8 cellular contexts compared by ENCODE assay signal in genomic region chr10:100999742-101000601, GRCh38. TPM values are rescaled to one million over a fixed set of nuclear protein-coding genes. Genes with fewer than 3 reads are reported as not detected.
DNase-seq lines count a peak whose midpoint lies in the region; ATAC-seq, FAIRE-seq and TF ChIP-seq lines count a peak whose summit lies in the region.

TSS of gene LZTS2 (plus strand) at chr10:100999808. CDS start at chr10:101002539, 2,731 bp downstream.

- H3K27me3 Mint-ChIP-seq in neural progenitor cell (ENCODE audit: insufficient read depth, low read depth) = peaks cover 10% of the 10 kb centered on the region

- no peaks in the 10 kb centered on the region for H4K20me1 ChIP-seq in GM23248 (ENCODE audit: insufficient read depth)
- H4K20me1 ChIP-seq in neural progenitor cell (ENCODE audit: low read depth) = peaks cover 26% of the 10 kb centered on the region

- H2AFZ ChIP-seq in GM23248 (peak within 1 kb of the TSS; percentile 81), neural progenitor cell (replicated peaks) (peak within 1 kb of the TSS; percentile 64)

- TF ChIP-seq CTCF in WI38 (IDR thresholded peaks at IDR 0.05; ENCODE audit: low read depth, low read length) = no peak
- TF ChIP-seq CTCF in neural progenitor cell (IDR thresholded peaks at IDR 0.05) = no peak

- H3K27me3 ChIP-seq in GM23248 (replicated peaks; ENCODE audit: insufficient read depth) (no peaks in the 10 kb centered on the region), neural progenitor cell (no peaks in the 10 kb centered on the region)

- peaks cover 22% of the 10 kb centered on the region for H3K4me1 ChIP-seq in GM23248 (ENCODE audit: insufficient read depth)
- H3K4me1 ChIP-seq in neural progenitor cell = peaks cover 13% of the 10 kb centered on the region

- no peaks in the 10 kb centered on the region for H3K9me3 Mint-ChIP-seq in neural progenitor cell

- peaks cover 10% of the 10 kb centered on the region for H3K36me3 ChIP-seq in GM23248 (ENCODE audit: low read depth)
- H3K36me3 ChIP-seq in neural progenitor cell = no peaks in the 10 kb centered on the region

- H3K36me3 Mint-ChIP-seq in neural progenitor cell = peaks cover 7% of the 10 kb centered on the region

- H3K9me2 ChIP-seq in GM23248 (ENCODE audit: insufficient read depth) = no peaks in the 10 kb centered on the region

- H3F3A ChIP-seq in GM23248 (ENCODE audit: insufficient read depth) (peaks cover 23% of the 10 kb centered on the region), neural progenitor cell (ENCODE audit: low read depth) (peaks cover 40% of the 10 kb centered on the region)

- H3K9ac ChIP-seq in GM23248 (peak within 1 kb of the TSS; percentile 100), neural progenitor cell (peak within 1 kb of the TSS; percentile 79)

- H3K4me2 ChIP-seq in GM23248 (ENCODE audit: unreplicated experiment) = peak within 1 kb of the TSS; percentile 86
- peak within 1 kb of the TSS; percentile 85 for H3K4me2 ChIP-seq in neural progenitor cell

- H3K79me2 ChIP-seq in GM23248 (ENCODE audit: insufficient read depth) (peaks cover 52% of the 10 kb centered on the region), neural progenitor cell (ENCODE audit: low read depth) (peaks cover 43% of the 10 kb centered on the region)

- DNase-seq in 8988T = peak; percentile 66
- peak; percentile 76 for DNase-seq in GM23248
- DNase-seq in frontal cortex (ENCODE audit: low spot score in 2 of 2) = peak; percentile 44 to 61
- peak; percentile 58 for DNase-seq in neural progenitor cell (ENCODE audit: low spot score)
- DNase-seq in stimulated activated CD4-positive, alpha-beta T cell treated with anti-CD3 and anti-CD28 coated beads, Interleukin-12 subunit alpha, Interleukin-12 subunit beta, amount 100 ng/mL, for 4 hours = no peak

- peaks cover 16% of the 10 kb centered on the region for H3K4me1 Mint-ChIP-seq in neural progenitor cell

- H3K27ac Mint-ChIP-seq in neural progenitor cell = peak within 1 kb of the TSS; percentile 98

- H3K27ac ChIP-seq in GM23248 (peak within 1 kb of the TSS; percentile 91), neural progenitor cell (peak within 1 kb of the TSS; percentile 67)

- in situ Hi-C loops in GM23248 (cut with MboI) = no loop called here

- 2% methylated on average over 22 to 56 of the region's 59 CpGs for WGBS in GM23248 (ENCODE audit: low coverage in 1 of 2, low lambda C conversion rate in 2 of 2, missing lambda C conversion rate in 2 of 2), 2 experiments

- FAIRE-seq in frontal cortex (lab: Jason Lieb, UNC) = no peak

- peak within 1 kb of the TSS; percentile 98 for H3K4me3 ChIP-seq in GM23248
- peak within 1 kb of the TSS; percentile 91 for H3K4me3 ChIP-seq in WI38 (ENCODE audit: low read depth, low read length)
- peak within 1 kb of the TSS; percentile 96 for H3K4me3 ChIP-seq in neural progenitor cell

- no peak for ATAC-seq in HG03095 (IDR thresholded peaks at IDR 0.05; ENCODE audit: unreplicated experiment)
- ATAC-seq in HG03439 (IDR thresholded peaks at IDR 0.05; ENCODE audit: unreplicated experiment) = no peak

- H3K9me3 ChIP-seq in GM23248 (ENCODE audit: low read depth) (no peaks in the 10 kb centered on the region), neural progenitor cell (ENCODE audit: low read depth) (no peaks in the 10 kb centered on the region)

- H3K4me3 Mint-ChIP-seq in neural progenitor cell = peak within 1 kb of the TSS; percentile 90

RNA-seq across cellular contexts. Expression of gene LZTS2, which starts in this region (rescaled TPM):
- total RNA-seq in GM23248 (2014; rRNA removed; shearing (Covaris generic)) = 95.2 and 113 TPM in 2 replicates
- 51.1 and 54.8 TPM in 2 replicates for polyA plus RNA-seq in GM23248 (2016; fragmentation: Nextera tagmentation; extraction: Ambion mirVana)
- total RNA-seq in frontal cortex (15.5 TPM), neural progenitor cell (ENCODE audit: low replicate concordance) (34.7 and 111 TPM in 2 replicates)
